18 cellular contexts compared by ENCODE assay signal in genomic region chr20:56445130-56445529, GRCh38. TPM values are rescaled to one million over a fixed set of nuclear protein-coding genes. Genes with fewer than 3 reads are reported as not detected.
DNase-seq lines count a peak whose midpoint lies in the region; ATAC-seq and TF ChIP-seq lines count a peak whose summit lies in the region.
"Had no signal": no experiment of that assay in that cellular context is flagged by ENCODE, and none has a peak within 500 bp of the region (broad histone marks: within the 10 kb centered on the region; RNA-seq: fewer than 3 reads in every experiment).

No MANE protein-coding gene starts in this region.

- H2AFZ ChIP-seq in Karpas-422 (ENCODE audit: low read length) = no peak overlapping the region

- H3K36me3 ChIP-seq in Karpas-422 (ENCODE audit: insufficient read depth, low read length) = no peaks in the 10 kb centered on the region
- H3K36me3 ChIP-seq: BLaER1 treated with 17β-estradiol and CSF1 and Interleukin-3, amounts not matched to agents 10 nM and 100 nM; SJCRH30 had no signal

- H3K27me3 Mint-ChIP-seq in activated naive CD4-positive, alpha-beta T cell treated with anti-CD3 and anti-CD28 coated beads, Interleukin-2, amount 50 U/mL, for 24 hours = no peaks in the 10 kb centered on the region
- H3K27me3 Mint-ChIP-seq in effector memory CD8-positive, alpha-beta T cell = no peaks in the 10 kb centered on the region
- H3K27me3 Mint-ChIP-seq in stimulated activated naive B cell treated with anti-CD40 and anti-IgM and Interleukin-4, amounts not matched to agents 10 μg/mL and 1 μg/mL and 100 μg/mL, for 72 hours = peaks cover 0 to 8% of the 10 kb centered on the region in 2 donors
- H3K27me3 Mint-ChIP-seq: CD8-positive, alpha-beta memory T cell had no signal

- no peak overlapping the region for H3K9ac ChIP-seq in Karpas-422 (ENCODE audit: low read length)
- H3K9ac ChIP-seq: BLaER1 treated with 17β-estradiol and CSF1 and Interleukin-3, amounts not matched to agents 10 nM and 100 nM had no signal

- H3K9me2 ChIP-seq in Karpas-422 (replicated peaks; ENCODE audit: insufficient read depth, low read length) = no peaks in the 10 kb centered on the region

- no peaks in the 10 kb centered on the region for H3K9me3 Mint-ChIP-seq in activated naive CD4-positive, alpha-beta T cell treated with anti-CD3 and anti-CD28 coated beads, Interleukin-2, amount 50 U/mL, for 24 hours
- H3K9me3 Mint-ChIP-seq in effector memory CD8-positive, alpha-beta T cell = no peaks in the 10 kb centered on the region
- H3K9me3 Mint-ChIP-seq in stimulated activated naive B cell treated with anti-CD40 and anti-IgM and Interleukin-4, amounts not matched to agents 10 μg/mL and 1 μg/mL and 100 μg/mL, for 72 hours = no peaks in the 10 kb centered on the region
- H3K9me3 Mint-ChIP-seq: CD8-positive, alpha-beta memory T cell had no signal

- H3K79me2 ChIP-seq in Karpas-422 (ENCODE audit: low read length) = no peaks in the 10 kb centered on the region

- ATAC-seq in effector memory CD8-positive, alpha-beta T cell (replicated peaks) = no peak
- no peak for ATAC-seq in stimulated activated naive B cell treated with anti-CD40 and anti-IgM and Interleukin-4, amounts not matched to agents 10 μg/mL and 1 μg/mL and 100 μg/mL, for 72 hours (replicated peaks)
- no peak for ATAC-seq in GM18505 (IDR thresholded peaks at IDR 0.05; ENCODE audit: unreplicated experiment)

- no peaks in the 10 kb centered on the region for H3K9me3 ChIP-seq in Karpas-422 (ENCODE audit: low read length)
- H3K9me3 ChIP-seq: BLaER1 treated with 17β-estradiol and CSF1 and Interleukin-3, amounts not matched to agents 10 nM and 100 nM had no signal

- H3K36me3 Mint-ChIP-seq in activated naive CD4-positive, alpha-beta T cell treated with anti-CD3 and anti-CD28 coated beads, Interleukin-2, amount 50 U/mL, for 24 hours = peaks cover 16% of the 10 kb centered on the region
- H3K36me3 Mint-ChIP-seq in effector memory CD8-positive, alpha-beta T cell (ENCODE audit: insufficient read depth) = peaks cover 11% of the 10 kb centered on the region
- H3K36me3 Mint-ChIP-seq in stimulated activated naive B cell treated with anti-CD40 and anti-IgM and Interleukin-4, amounts not matched to agents 10 μg/mL and 1 μg/mL and 100 μg/mL, for 72 hours = peaks cover 0 to 4% of the 10 kb centered on the region in 2 donors

- no peak overlapping the region for H3K27ac ChIP-seq in Karpas-422 (ENCODE audit: low read length)
- H3K27ac ChIP-seq: BLaER1 treated with 17β-estradiol and CSF1 and Interleukin-3, amounts not matched to agents 10 nM and 100 nM; SJCRH30 had no signal

- DNase-seq in activated naive CD4-positive, alpha-beta T cell (lab: John Stamatoyannopoulos, UW) = no peak
- DNase-seq in Karpas-422 (peak; percentile 4), HPDE6-E6E7 (ENCODE audit: extremely low spot score) (no peak)
- no peak for DNase-seq in effector memory CD8-positive, alpha-beta T cell
- no peak for DNase-seq in stimulated activated naive B cell treated with anti-CD40 and anti-IgM and Interleukin-4, amounts not matched to agents 10 μg/mL and 1 μg/mL and 100 μg/mL, for 72 hours
- DNase-seq: CD8-positive, alpha-beta memory T cell; DMS79; NCI-H1417 treated with DMSO at 0.1 percent for 48 hours; NCI-H187 treated with DMSO at 0.1 percent for 48 hours; NCI-H2227 treated with DMSO at 0.1 percent for 48 hours; NCI-H510A treated with DMSO at 0.1 percent for 48 hours; NCI-H82; SJCRH30 had no signal

- peaks cover 21% of the 10 kb centered on the region for H3K4me1 Mint-ChIP-seq in activated naive CD4-positive, alpha-beta T cell treated with anti-CD3 and anti-CD28 coated beads, Interleukin-2, amount 50 U/mL, for 24 hours
- peaks cover 23 to 26% of the 10 kb centered on the region in 2 donors for H3K4me1 Mint-ChIP-seq in effector memory CD8-positive, alpha-beta T cell (ENCODE audit: low read depth in 2 of 2)
- peaks cover 17 to 22% of the 10 kb centered on the region in 2 donors for H3K4me1 Mint-ChIP-seq in stimulated activated naive B cell treated with anti-CD40 and anti-IgM and Interleukin-4, amounts not matched to agents 10 μg/mL and 1 μg/mL and 100 μg/mL, for 72 hours

- no peak overlapping the region for H3K4me3 ChIP-seq in Karpas-422 (ENCODE audit: low read length)
- H3K4me3 ChIP-seq: BLaER1 treated with 17β-estradiol and CSF1 and Interleukin-3, amounts not matched to agents 10 nM and 100 nM; SJCRH30 had no signal

- H3K27ac Mint-ChIP-seq in activated naive CD4-positive, alpha-beta T cell treated with anti-CD3 and anti-CD28 coated beads, Interleukin-2, amount 50 U/mL, for 24 hours = peak overlapping the region; percentile 65
- peak overlapping the region; percentile 6 to 94 for H3K27ac Mint-ChIP-seq in effector memory CD8-positive, alpha-beta T cell
- peak overlapping the region; percentile 28 for H3K27ac Mint-ChIP-seq in stimulated activated naive B cell treated with anti-CD40 and anti-IgM and Interleukin-4, amounts not matched to agents 10 μg/mL and 1 μg/mL and 100 μg/mL, for 72 hours

- no peaks in the 10 kb centered on the region; the same call in 1 of the 2 replicates for H3K4me1 ChIP-seq in Karpas-422 (ENCODE audit: low read length)

- no peaks in the 10 kb centered on the region for H3K27me3 ChIP-seq in Karpas-422 (ENCODE audit: low read length)
- H3K27me3 ChIP-seq: SJCRH30 had no signal

- no peaks in the 10 kb centered on the region for H4K20me1 ChIP-seq in Karpas-422 (ENCODE audit: insufficient read depth, low read depth, low read length)
- H4K20me1 ChIP-seq: BLaER1 treated with 17β-estradiol and CSF1 and Interleukin-3, amounts not matched to agents 10 nM and 100 nM had no signal

- H3K4me3 Mint-ChIP-seq in activated naive CD4-positive, alpha-beta T cell treated with anti-CD3 and anti-CD28 coated beads, Interleukin-2, amount 50 U/mL, for 24 hours = no peak overlapping the region
- no peak overlapping the region for H3K4me3 Mint-ChIP-seq in effector memory CD8-positive, alpha-beta T cell
- H3K4me3 Mint-ChIP-seq in stimulated activated naive B cell treated with anti-CD40 and anti-IgM and Interleukin-4, amounts not matched to agents 10 μg/mL and 1 μg/mL and 100 μg/mL, for 72 hours = no peak overlapping the region
- H3K4me3 Mint-ChIP-seq: CD8-positive, alpha-beta memory T cell had no signal

- H3K4me2 ChIP-seq in Karpas-422 (ENCODE audit: low read depth, low read length, poor library complexity, severe bottlenecking) = no peak overlapping the region
- H3K4me2 ChIP-seq: BLaER1 treated with 17β-estradiol and CSF1 and Interleukin-3, amounts not matched to agents 10 nM and 100 nM had no signal

- TF ChIP-seq POLR2A in GM18505 (IDR thresholded peaks at IDR 0.05; ENCODE audit: borderline replicate concordance, extremely low read depth, insufficient read depth, insufficient read length) = no peak

RNA-seq across cellular contexts. Expression of gene RTF2, which starts 23.3 kb away (rescaled TPM):
- 43.3 and 46.0 TPM in 2 replicates for total RNA-seq in Karpas-422 (2014; rRNA removed; shearing (Covaris generic); ENCODE audit: low replicate concordance)

RNA-seq across cellular contexts. Expression of gene CASS4, which starts 33.1 kb away (rescaled TPM):
- total RNA-seq in Karpas-422 (2014; rRNA removed; shearing (Covaris generic); ENCODE audit: low replicate concordance) = not detected in 2 replicates
- total RNA-seq: H1, MCF 10A had no signal

RNA-seq across cellular contexts. Expression of gene CSTF1, which starts 52.7 kb away (rescaled TPM):
- total RNA-seq in Karpas-422 (2014; rRNA removed; shearing (Covaris generic); ENCODE audit: low replicate concordance) = 41.5 and 75.2 TPM in 2 replicates

RNA-seq across cellular contexts. Expression of gene AURKA, which starts 53.1 kb away (rescaled TPM):
- 46.8 and 53.8 TPM in 2 replicates for total RNA-seq in Karpas-422 (2014; rRNA removed; shearing (Covaris generic); ENCODE audit: low replicate concordance)
